2 cellular contexts compared by ENCODE assay signal in genomic region chr15:82173108-82173507, GRCh38.
A peak's percentile ranks its signal among the peaks of the same experiment; 100 is the strongest.
TF ChIP-seq lines count a peak whose summit lies in the region.

No MANE protein-coding gene starts in this region.

TF ChIP-seq in HepG2, 621 proteins besides CTCF, POLR2A, EP300 and RAD21 (continued from another document):
- TF ChIP-seq DBP (CRISPR knock-in tag; IDR thresholded peaks at IDR 0.05; ENCODE audit: not compliant biosample characterization) = no peak
- TF ChIP-seq MAFF (IDR thresholded peaks at IDR 0.05; ENCODE audit: low read depth, low read length) = peak; percentile 21; the same call in 1 of the 2 replicates
TF ChIP-seq in HepG2: peak in this region for 2.

TF ChIP-seq in IMR-90, 13 proteins besides CTCF, POLR2A, EP300 and RAD21 (continued from another document):
- TF ChIP-seq ELK1 (IDR thresholded peaks at IDR 0.05; ENCODE audit: borderline replicate concordance, low read depth, low read length) (no peak), MAFK (IDR thresholded peaks at IDR 0.05; ENCODE audit: low read depth, low read length) (0 out of 2 replicates have a peak, but pooled peaks have one; percentile 30)
